ENCODE assay signal across 9 cellular contexts in the genomic region with DNA sequence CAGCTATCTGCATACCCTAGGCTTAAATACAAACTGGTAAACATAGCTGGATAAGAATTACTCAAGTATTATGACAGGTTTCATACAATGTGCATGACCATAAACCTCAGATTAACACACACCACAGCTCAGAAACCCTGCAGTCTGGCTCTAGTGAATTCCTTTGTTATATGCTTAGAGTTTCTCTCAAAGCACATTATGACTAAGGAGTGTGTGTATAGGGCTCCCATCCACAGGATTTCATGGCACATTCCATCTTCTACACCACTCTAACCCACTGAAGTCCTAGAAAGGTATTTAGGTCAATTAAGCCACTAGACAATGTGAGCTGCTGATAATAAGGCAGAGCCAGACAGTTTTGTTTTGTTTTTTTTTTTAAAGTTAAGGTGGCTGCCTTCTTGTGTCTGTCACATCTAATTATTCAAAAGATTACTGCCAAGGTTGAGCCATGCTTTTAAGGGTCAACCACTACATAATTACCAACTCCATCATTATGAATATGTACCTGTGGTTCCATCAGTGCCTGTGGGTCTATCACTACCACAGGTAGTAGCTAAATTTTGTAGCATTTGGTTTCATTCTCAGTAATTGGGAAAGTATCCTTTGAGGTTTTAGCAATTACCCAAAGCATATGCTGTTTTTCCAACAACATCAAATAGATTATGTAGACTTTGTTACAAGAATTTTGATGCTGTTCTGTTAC.
DNase-seq lines count a peak whose midpoint lies in the region; ATAC-seq and TF ChIP-seq lines count a peak whose summit lies in the region.
"Had no signal": no experiment of that assay in that cellular context is flagged by ENCODE, and none has a peak within 500 bp of the region (broad histone marks: within the 10 kb centered on the region; RNA-seq: fewer than 3 reads in every experiment).

No MANE protein-coding gene starts in this region.

- H3K4me1 ChIP-seq in tibial artery: no peaks in the 10 kb centered on the region

- TF ChIP-seq POLR2A in NB4 (IDR thresholded peaks at IDR 0.05; ENCODE audit: extremely low read depth, insufficient read length): no peak

- ATAC-seq in GM21619 (IDR thresholded peaks at IDR 0.05; ENCODE audit: unreplicated experiment): peak; percentile 65
- no peak for ATAC-seq in GM21723 (IDR thresholded peaks at IDR 0.05; ENCODE audit: unreplicated experiment)

- DNase-seq in EL: peak; percentile 79
- peak; percentile 2 for DNase-seq in NB4 (ENCODE audit: low read depth)
- DNase-seq in iPS-NIHi11 (ENCODE audit: low spot score): peak; percentile 8
- DNase-seq in tibial artery: no peak
- DNase-seq in NK-92 treated with Interleukin-12 subunit alpha and Interleukin-12 subunit beta, amount 100 ng/mL, for 24 hours (lab: John Stamatoyannopoulos, UW): no peak
- no peak for DNase-seq in germinal center (ENCODE audit: low spot score)
- DNase-seq: occipital lobe had no signal

- no peaks in the 10 kb centered on the region for H3K36me3 ChIP-seq in tibial artery

- intact Hi-C loops in tibial artery (cut with DNase I; ENCODE audit: low total_unique reads): no loop called here

- H3K9me3 ChIP-seq in tibial artery: peaks cover 0 to 11% (median 0%) of the 10 kb centered on the region in 3 donors

- TF ChIP-seq CTCF in NB4 (IDR thresholded peaks at IDR 0.05; ENCODE audit: low read depth, low read length): no peak
- no peak for TF ChIP-seq CTCF in tibial artery (IDR thresholded peaks at IDR 0.05)

- H3K4me3 ChIP-seq in NB4 (ENCODE audit: low read depth, low read length) (no peak overlapping the region), tibial artery (no peak overlapping the region)

- H3K27ac ChIP-seq in tibial artery: no peak overlapping the region

- H3K27me3 ChIP-seq in tibial artery: no peaks in the 10 kb centered on the region

Comparison
In these comparisons a context has a peak if more than half of its experiments do, and no peak if none do; other contexts are left out.
1. DNase-seq: peak in EL (single experiment), NB4 (single experiment) and iPS-NIHi11 (single experiment); none in tibial artery (0 of 2), NK-92 treated with Interleukin-12 subunit alpha and Interleukin-12 subunit beta, amount 100 ng/mL, for 24 hours (single experiment) and germinal center (single experiment).